Comparison of ENCODE assay signal across 8 cellular contexts in the genomic region with DNA sequence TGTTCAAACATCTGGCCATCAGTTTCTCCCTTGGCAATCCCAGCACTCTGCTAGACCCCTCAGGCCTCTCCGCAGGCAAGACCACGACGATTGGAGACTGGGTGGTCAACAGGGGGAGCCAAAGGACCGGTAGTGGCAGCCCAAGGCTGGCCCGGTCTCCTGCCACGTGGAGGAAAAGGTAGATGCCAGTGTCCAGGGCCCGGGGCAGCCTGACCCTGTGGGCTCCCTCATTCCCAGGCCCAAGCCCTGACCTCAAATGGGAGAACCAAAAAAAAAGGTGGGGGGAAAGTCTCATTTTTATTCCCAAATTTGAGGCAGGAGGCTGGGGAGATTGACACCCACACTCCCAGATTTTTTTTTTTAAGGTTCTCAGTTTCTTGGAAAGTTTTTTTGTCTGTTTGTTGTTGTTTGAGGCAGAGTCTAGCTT. TPM values are rescaled to one million over a fixed set of nuclear protein-coding genes. Genes with fewer than 3 reads are reported as not detected.
DNase-seq lines count a peak whose midpoint lies in the region; ATAC-seq, FAIRE-seq and TF ChIP-seq lines count a peak whose summit lies in the region.

No MANE protein-coding gene starts in this region.

- peak; percentile 63 to 85 (median 72) for TF ChIP-seq CTCF in pancreas (IDR thresholded peaks at IDR 0.05)
- TF ChIP-seq CTCF in transverse colon (IDR thresholded peaks at IDR 0.05), result peak; percentile 85 to 95 (median 91)

- peak; percentile 80 to 89 (median 89) for ATAC-seq in pancreas
- ATAC-seq in GM21723 (IDR thresholded peaks at IDR 0.05; ENCODE audit: unreplicated experiment), result no peak

- H3K4me1 ChIP-seq in SJCRH30 (0 out of 2 replicates have a peak, but pooled peaks cover 3% of the 10 kb centered on the region), pancreas (no peaks in the 10 kb centered on the region), transverse colon (peaks cover 10 to 43% (median 13%) of the 10 kb centered on the region in 4 donors)

- H3K9me3 ChIP-seq in MG63 (no peaks in the 10 kb centered on the region), SJCRH30 (replicated peaks) (no peaks in the 10 kb centered on the region), pancreas (no peaks in the 10 kb centered on the region), transverse colon (no peaks in the 10 kb centered on the region)

- 0 to 1% methylated on average over 7 of the region's 7 CpGs for WGBS in pancreas, 2 donors
- WGBS in transverse colon (ENCODE audit: low coverage in 1 of 2), 2 donors, result 0% methylated on average over 7 of the region's 7 CpGs; no CpG with 5 or more reads in 1 of the 2 donors

- in situ Hi-C loops in transverse colon (cut with MboI; ENCODE audit: low pct_ligation_motif_present in 1 of 4, low pct_unique_long_range_greater_than_20kb in 1 of 4, low sequenced_read_pairs in 3 of 4), result loop anchor here in 3 of 4 donors (5.0 to 25.0 kb wide), 3 partner anchors 56 to 476 kb away; a partner anchor contains a TSS

- no peak for TF ChIP-seq POLR2A in transverse colon (IDR thresholded peaks at IDR 0.05)

- intact Hi-C loops in pancreas (cut with DNase I) (loop anchor here in 1 of 3 donors (5.0 kb wide), 1 partner anchor 51 kb away; no protein-coding TSS in a partner anchor), transverse colon (cut with DNase I; ENCODE audit: low total_unique reads) (loop anchor here (5.0 kb wide), 1 partner anchor 56 kb away; a partner anchor contains a TSS)

- H3K36me3 ChIP-seq in MG63 (no peaks in the 10 kb centered on the region), SJCRH30 (no peaks in the 10 kb centered on the region), pancreas (no peaks in the 10 kb centered on the region), transverse colon (no peaks in the 10 kb centered on the region)

- DNase-seq in MG63, result peak; percentile 88
- DNase-seq in SJCRH30, result peak; percentile 85 to 90
- peak; percentile 64 for DNase-seq in activated effector memory CD4-positive, alpha-beta T cell treated with Interleukin-2 at 50 U/mL for 16 hours
- peak; percentile 52 for DNase-seq in foreskin melanocyte
- peak; percentile 69 to 87 (median 82) for DNase-seq in pancreas
- DNase-seq in transverse colon, result peak; percentile 89

- H3K4me3 ChIP-seq in MG63 (no peak overlapping the region), SJCRH30 (no peak overlapping the region), pancreas (no peak overlapping the region), transverse colon (no peak overlapping the region)

- no peak for TF ChIP-seq EP300 in transverse colon (IDR thresholded peaks at IDR 0.05; ENCODE audit: low read depth)

- H3K27ac ChIP-seq in SJCRH30, result no peak overlapping the region
- H3K27ac ChIP-seq in pancreas, result no peak overlapping the region
- peak overlapping the region in 1 of 4 donors; percentile 8 for H3K27ac ChIP-seq in transverse colon

- FAIRE-seq in G401.6 (lab: Jason Lieb, UNC) (peak; percentile 40), pancreas (lab: Jason Lieb, UNC) (no peak)

- no peaks in the 10 kb centered on the region for H3K27me3 ChIP-seq in MG63
- H3K27me3 ChIP-seq in SJCRH30, result no peaks in the 10 kb centered on the region
- H3K27me3 ChIP-seq in pancreas, result no peaks in the 10 kb centered on the region
- no peaks in the 10 kb centered on the region for H3K27me3 ChIP-seq in transverse colon

RNA-seq across cellular contexts. Expression of a gene that starts 24.8 kb away (rescaled TPM):
- total RNA-seq in MG63 (2014; rRNA removed; shearing (Covaris generic); ENCODE audit: low replicate concordance), result 474 and 904 TPM in 2 replicates
- 38.8 and 48.3 TPM in 2 replicates for total RNA-seq in SJCRH30 (2014; rRNA removed; shearing (Covaris generic))
- total RNA-seq in pancreas (100 to 1,000 TPM in 2 of 6 donors, 10 to 100 TPM in 4; 21.4 to 264 (median 61.8) TPM), transverse colon (100 to 1,000 TPM; 219 to 881 (median 433) TPM)
- polyA plus RNA-seq in pancreas, result 100 to 1,000 TPM; 304 to 495 TPM

RNA-seq across cellular contexts. Expression of a gene that starts 29.7 kb away (rescaled TPM):
- total RNA-seq in MG63 (2014; rRNA removed; shearing (Covaris generic); ENCODE audit: low replicate concordance), result not detected in 2 replicates
- total RNA-seq in SJCRH30 (2014; rRNA removed; shearing (Covaris generic)), result not detected in 2 replicates
- total RNA-seq in pancreas (not detected), transverse colon (not detected)
- not detected for polyA plus RNA-seq in pancreas

RNA-seq across cellular contexts. Expression of a gene that starts 34.6 kb away (rescaled TPM):
- total RNA-seq in MG63 (2014; rRNA removed; shearing (Covaris generic); ENCODE audit: low replicate concordance), result 438 and 702 TPM in 2 replicates
- total RNA-seq in SJCRH30 (2014; rRNA removed; shearing (Covaris generic)), result 1.0 and 2.1 TPM in 2 replicates
- total RNA-seq in pancreas (10 to 100 TPM in 4 of 6 donors, 1 to 10 TPM in 2; 5.0 to 40.9 (median 24.4) TPM), transverse colon (100 to 1,000 TPM in 1 of 4 donors, 10 to 100 TPM in 3; 40.8 to 138 (median 78.6) TPM)
- polyA plus RNA-seq in pancreas, result 100 to 1,000 TPM in 1 of 2 donors, 10 to 100 TPM in 1; 88.6 to 149 TPM

RNA-seq across cellular contexts. Expression of a gene that starts 38.1 kb away (rescaled TPM):
- 0.81 and 3.4 TPM in 2 replicates for total RNA-seq in MG63 (2014; rRNA removed; shearing (Covaris generic); ENCODE audit: low replicate concordance)
- 0.38 and 1.0 TPM in 2 replicates for total RNA-seq in SJCRH30 (2014; rRNA removed; shearing (Covaris generic))
- total RNA-seq in pancreas (under 1 TPM in 3 of 6 donors, not detected in 3; 0.20 to 0.70 (median 0.66) TPM), transverse colon (under 1 TPM in 1 of 4 donors, not detected in 3; 0.64 TPM)
- polyA plus RNA-seq in pancreas, result 1 to 10 TPM in 1 of 2 donors, under 1 TPM in 1; 0.38 to 1.1 TPM

RNA-seq across cellular contexts. Expression of a gene that starts 50.5 kb away (rescaled TPM):
- not detected in 2 replicates for total RNA-seq in MG63 (2014; rRNA removed; shearing (Covaris generic); ENCODE audit: low replicate concordance)
- total RNA-seq in SJCRH30 (2014; rRNA removed; shearing (Covaris generic)), result not detected in 2 replicates
- total RNA-seq in pancreas (not detected), transverse colon (not detected)
- polyA plus RNA-seq in pancreas, result not detected
